Comparison of ENCODE assay signal across 9 cellular contexts in genomic region chr9:30289435-30289834, GRCh38.
"Had no signal": no experiment of that assay in that cellular context is flagged by ENCODE, and none has a peak within 500 bp of the region (broad histone marks: within the 10 kb centered on the region; RNA-seq: fewer than 3 reads in every experiment).

No MANE protein-coding gene starts in this region.

- ATAC-seq: HCT116 had no signal

- H3K4me1 ChIP-seq: HAP-1 had no signal

- DNase-seq: GM23248, GOT3, H7, HFFc6, KBM-7 had no signal

- H3K36me3 ChIP-seq: HAP-1 had no signal

- H3K9me3 ChIP-seq: HAP-1 had no signal

- H2AFZ ChIP-seq: GM23248 had no signal

- H3K27ac ChIP-seq: GM23248, HL-60, KMS-11 had no signal

- H3K4me3 ChIP-seq: GM23248, HAP-1 had no signal

- H3K9ac ChIP-seq: GM23248, KMS-11 had no signal

- H3K4me2 ChIP-seq: KMS-11 had no signal
